ENCODE assay signal across 14 cellular contexts in the genomic region with DNA sequence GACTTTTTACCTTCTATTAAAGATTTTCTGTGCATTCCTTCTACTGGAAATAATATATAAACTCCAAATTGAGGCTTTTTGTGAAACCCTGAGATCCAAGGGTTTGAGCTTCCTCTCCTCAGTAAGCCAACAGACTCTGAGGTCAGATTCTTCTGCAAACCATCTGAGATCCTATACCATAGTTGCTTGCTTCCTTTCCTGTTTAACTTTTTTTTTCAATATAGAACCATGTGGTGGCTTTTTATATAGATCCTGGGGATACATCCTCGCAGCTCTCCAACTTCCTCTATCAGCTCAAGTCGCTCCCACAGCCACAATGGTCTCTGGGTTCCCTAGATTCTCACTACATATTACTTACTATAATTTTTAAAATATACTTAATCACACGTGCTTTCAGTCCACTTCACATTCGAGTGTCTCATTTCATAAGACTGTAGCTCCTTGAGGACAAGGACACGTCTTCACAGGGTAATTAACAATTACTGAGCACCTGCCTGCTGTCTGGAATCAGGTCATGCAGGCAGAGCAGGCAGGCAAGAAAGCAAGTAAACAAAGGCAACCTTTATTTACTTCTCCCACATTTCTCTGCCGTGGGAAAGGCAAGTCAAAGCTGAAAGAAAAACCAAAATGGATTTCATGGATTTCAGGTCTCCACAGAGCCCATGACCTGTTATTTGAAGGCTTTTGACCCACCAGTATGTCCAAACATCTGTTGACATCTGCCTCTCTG.
"Had no signal": no experiment of that assay in that cellular context is flagged by ENCODE, and none has a peak within 500 bp of the region (broad histone marks: within the 10 kb centered on the region; RNA-seq: fewer than 3 reads in every experiment).

No MANE protein-coding gene starts in this region.

- H3K27me3 ChIP-seq: body of pancreas, thyroid gland had no signal

- H3K27ac ChIP-seq: body of pancreas, parathyroid adenoma, thyroid gland had no signal

- H3K9ac ChIP-seq: parathyroid adenoma had no signal

- H3K4me3 ChIP-seq: body of pancreas, thyroid gland had no signal

- H3K9me3 Mint-ChIP-seq: activated naive CD8-positive, alpha-beta T cell treated with anti-CD3 and anti-CD28 coated beads for 36 hours; stimulated activated naive B cell treated with anti-CD40 and anti-IgM and Interleukin-4, amounts not matched to agents 10 μg/mL and 1 μg/mL and 100 μg/mL, for 72 hours had no signal

- DNase-seq: activated CD4-positive, alpha-beta T cell treated with anti-CD3 and anti-CD28 coated beads, Interleukin-2, amount 10 ng/mL, durations not matched to agents 24 days and 14 days; activated CD4-positive, CD25-positive, alpha-beta regulatory T cell; activated gamma-delta T cell treated with Interleukin-2 at 50 U/mL for 16 hours; activated naive CD8-positive, alpha-beta T cell treated with anti-CD3 and anti-CD28 coated beads for 36 hours; amygdala; body of pancreas; caudate nucleus; left colon; mammary epithelial cell; naive thymus-derived CD4-positive, alpha-beta T cell; stimulated activated CD4-positive, alpha-beta T cell treated with anti-CD3 and anti-CD28 coated beads, Interleukin-2, amount 100 ng/mL, for 48 hours; stimulated activated naive B cell treated with anti-CD40 and anti-IgM and Interleukin-4, amounts not matched to agents 10 μg/mL and 1 μg/mL and 100 μg/mL, for 72 hours; thyroid gland had no signal

- H3K36me3 Mint-ChIP-seq: activated naive CD8-positive, alpha-beta T cell treated with anti-CD3 and anti-CD28 coated beads for 36 hours; stimulated activated naive B cell treated with anti-CD40 and anti-IgM and Interleukin-4, amounts not matched to agents 10 μg/mL and 1 μg/mL and 100 μg/mL, for 72 hours had no signal

- H3K27ac Mint-ChIP-seq: activated CD4-positive, alpha-beta T cell treated with anti-CD3 and anti-CD28 coated beads, Interleukin-2, amount 10 ng/mL, durations not matched to agents 24 days and 14 days; activated naive CD8-positive, alpha-beta T cell treated with anti-CD3 and anti-CD28 coated beads for 36 hours; stimulated activated naive B cell treated with anti-CD40 and anti-IgM and Interleukin-4, amounts not matched to agents 10 μg/mL and 1 μg/mL and 100 μg/mL, for 72 hours had no signal

- H3K4me3 Mint-ChIP-seq: activated CD4-positive, alpha-beta T cell treated with anti-CD3 and anti-CD28 coated beads, Interleukin-2, amount 10 ng/mL, durations not matched to agents 24 days and 14 days; activated naive CD8-positive, alpha-beta T cell treated with anti-CD3 and anti-CD28 coated beads for 36 hours; naive thymus-derived CD4-positive, alpha-beta T cell; stimulated activated naive B cell treated with anti-CD40 and anti-IgM and Interleukin-4, amounts not matched to agents 10 μg/mL and 1 μg/mL and 100 μg/mL, for 72 hours had no signal

- H3K4me1 Mint-ChIP-seq: activated CD4-positive, alpha-beta T cell treated with anti-CD3 and anti-CD28 coated beads, Interleukin-2, amount 10 ng/mL, durations not matched to agents 24 days and 14 days; stimulated activated naive B cell treated with anti-CD40 and anti-IgM and Interleukin-4, amounts not matched to agents 10 μg/mL and 1 μg/mL and 100 μg/mL, for 72 hours had no signal

- H3K27me3 Mint-ChIP-seq: activated CD4-positive, alpha-beta T cell treated with anti-CD3 and anti-CD28 coated beads, Interleukin-2, amount 10 ng/mL, durations not matched to agents 24 days and 14 days; activated naive CD8-positive, alpha-beta T cell treated with anti-CD3 and anti-CD28 coated beads for 36 hours; naive thymus-derived CD4-positive, alpha-beta T cell; stimulated activated naive B cell treated with anti-CD40 and anti-IgM and Interleukin-4, amounts not matched to agents 10 μg/mL and 1 μg/mL and 100 μg/mL, for 72 hours had no signal

- H3K36me3 ChIP-seq: thyroid gland had no signal

- H3K9me3 ChIP-seq: body of pancreas, thyroid gland had no signal

- H3K4me1 ChIP-seq: parathyroid adenoma, thyroid gland had no signal
